In the genomic region with DNA sequence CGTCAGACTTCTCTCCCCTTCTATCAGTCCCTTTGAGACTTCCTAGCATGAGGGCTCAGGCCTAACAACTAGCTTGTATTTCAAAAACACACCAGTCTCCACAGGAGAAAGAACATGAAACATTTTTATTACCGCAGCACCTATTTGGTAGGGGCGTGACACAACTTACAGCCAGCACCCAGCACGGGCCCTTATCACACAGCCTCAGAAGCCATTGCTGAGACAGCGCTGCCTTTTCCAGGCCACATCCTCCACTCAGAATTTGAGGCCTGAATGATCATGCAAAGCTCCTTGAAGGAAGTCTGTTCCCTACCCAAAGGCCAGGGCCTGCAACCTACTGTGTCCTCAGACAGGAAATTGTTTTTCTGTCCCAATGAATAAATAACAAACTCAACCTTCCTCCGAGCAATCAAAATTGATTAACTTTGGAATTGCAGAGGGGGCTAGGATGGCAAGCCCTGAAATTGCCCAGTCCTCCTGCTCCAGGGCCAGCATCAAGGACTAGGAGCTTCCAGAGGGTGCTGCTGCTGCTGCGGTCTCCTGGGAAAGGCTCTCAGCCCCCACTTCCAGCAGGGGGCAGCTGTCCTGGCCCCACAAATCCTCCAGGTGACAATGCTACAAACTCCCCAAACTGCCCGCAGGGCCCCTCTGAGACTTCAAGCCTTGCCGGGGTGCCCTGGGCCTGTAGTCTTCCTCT, we compare ENCODE assay signal across 13 cellular contexts.
DNase-seq lines count a peak whose midpoint lies in the region; ATAC-seq, FAIRE-seq and TF ChIP-seq lines count a peak whose summit lies in the region.
"Had no signal": no experiment of that assay in that cellular context is flagged by ENCODE, and none has a peak within 500 bp of the region (broad histone marks: within the 10 kb centered on the region; RNA-seq: fewer than 3 reads in every experiment).

No MANE protein-coding gene starts in this region.

- H3K4me2 ChIP-seq in GM12878 (ENCODE audit: control insufficient read depth, insufficient read depth) (no peak overlapping the region), HepG2 (ENCODE audit: low read depth, low read length) (no peak overlapping the region)

- H2AFZ ChIP-seq in GM12878 (ENCODE audit: control insufficient read depth, low read depth, low read length) (no peak overlapping the region), HepG2 (ENCODE audit: low read length) (no peak overlapping the region)

- CTCF ChIA-PET in GM12878 (lab: Yijun Ruan, JAX) (interaction anchor here (1.4 kb wide), 1 partner anchor 11 kb away, joined by 3 read pairs; no protein-coding TSS in a partner anchor), HepG2 (lab: Yijun Ruan, JAX; ENCODE audit: low intra/inter-chr PET ratio, low total read pairs) (interaction anchor here (1.4 kb wide), 1 partner anchor 195 kb away, joined by 8 read pairs; no protein-coding TSS in a partner anchor)

- no peak overlapping the region for H3K27ac Mint-ChIP-seq in nephron progenitor cell

- H3K4me3 Mint-ChIP-seq in nephron progenitor cell, result no peak overlapping the region

- FAIRE-seq in GM12878 (lab: Jason Lieb, UNC) (no peak), HepG2 (lab: Jason Lieb, UNC) (no peak)
- FAIRE-seq: small intestine had no signal

- H3K27me3 Mint-ChIP-seq in nephron progenitor cell (ENCODE audit: low read depth, poor library complexity), result peaks cover 18% of the 10 kb centered on the region

- H3K36me3 Mint-ChIP-seq in nephron progenitor cell (ENCODE audit: low read depth), result peaks cover 6% of the 10 kb centered on the region

- no TSS peak for BruUV-seq in GM12878 (replicated peaks; lab: Mats Ljungman, UMichigan)
- BruUV-seq in HepG2 (replicated peaks; lab: Mats Ljungman, UMichigan), result no TSS peak

- no peaks in the 10 kb centered on the region for H3K79me2 ChIP-seq in GM12878 (ENCODE audit: control insufficient read depth, insufficient read depth, low read length)
- no peaks in the 10 kb centered on the region for H3K79me2 ChIP-seq in HepG2 (ENCODE audit: insufficient read depth, low read length)

- intact Hi-C loops in GM12878 (cut with micrococcal nuclease; ENCODE audit: unreplicated experiment), result no loop called here
- intact Hi-C loops in HepG2 (cut with micrococcal nuclease; ENCODE audit: unreplicated experiment), result loop anchor here (10.0 kb wide), 1 partner anchor 58 kb away; no protein-coding TSS in a partner anchor

- H3K9me3 Mint-ChIP-seq in nephron progenitor cell, result peaks cover 23% of the 10 kb centered on the region

- RAD21 ChIA-PET in GM12878 (lab: Charles Lee; ENCODE audit: unreplicated experiment), result no interaction called here

- H3K4me1 ChIP-seq in GM12878 (ENCODE audit: control insufficient read depth, insufficient read depth, low read length) (no peaks in the 10 kb centered on the region), HepG2 (ENCODE audit: insufficient read depth, low read length) (no peaks in the 10 kb centered on the region)

- DNase-seq in CD1c-positive myeloid dendritic cell (ENCODE audit: extremely low spot score), result peak; percentile 7
- peak; percentile 62 for DNase-seq in H7
- no peak for DNase-seq in GM12878 (ENCODE audit: low read depth, low spot score)
- peak; percentile 9 for DNase-seq in HepG2 (ENCODE audit: low spot score)
- DNase-seq in nephron progenitor cell, result no peak
- no peak for DNase-seq in DMS153 (lab: John Stamatoyannopoulos, UW)
- DNase-seq: DMS79 treated with DMSO at 0.1 percent for 48 hours, foreskin melanocyte, NCI-H446 treated with DMSO at 0.1 percent for 48 hours, small intestine had no signal

- no peak overlapping the region for H3K27ac ChIP-seq in GM12878 (ENCODE audit: control insufficient read depth, insufficient read depth)
- H3K27ac ChIP-seq in HepG2 (ENCODE audit: extremely low read length, insufficient read depth, low read length), result no peak overlapping the region
- H3K27ac ChIP-seq: cardiac muscle cell had no signal

- TF ChIP-seq RAD21 in GM12878 (IDR thresholded peaks at IDR 0.05; ENCODE audit: insufficient read depth, low read depth, low read length), result peak; percentile 40; the same call in 1 of the 2 replicates
- peak; percentile 60 for TF ChIP-seq RAD21 in HepG2 (CRISPR knock-in tag; IDR thresholded peaks at IDR 0.05)

- TF ChIP-seq POLR2A in GM12878 (IDR thresholded peaks at IDR 0.05; ENCODE audit: low read depth, low read length) (no peak), HepG2 (IDR thresholded peaks at IDR 0.05; ENCODE audit: insufficient read depth in 1 of 2, low read depth in 2 of 2, low read length in 2 of 2) (no peak)

- SMC1A ChIA-PET in GM12878 (lab: Charles Lee; ENCODE audit: uncharacterized antibody, unreplicated experiment), result interaction anchor here (1.1 kb wide), 1 partner anchor 10 kb away, joined by 3 read pairs; no protein-coding TSS in a partner anchor

- no peaks in the 10 kb centered on the region for H3K27me3 ChIP-seq in H7 (ENCODE audit: control insufficient read depth, insufficient read depth, low read length)
- H3K27me3 ChIP-seq in GM12878 (replicated peaks in 1 of 2; ENCODE audit: control insufficient read depth in 2 of 2, insufficient read depth in 2 of 2, low read length in 1 of 2), result no peaks in the 10 kb centered on the region
- 0 out of 5 replicates have a peak, but pooled peaks cover 0 to 3% of the 10 kb centered on the region in 2 experiments for H3K27me3 ChIP-seq in HepG2 (ENCODE audit: control insufficient read depth in 1 of 2, insufficient read depth in 2 of 2, low read length in 2 of 2)

- no peaks in the 10 kb centered on the region for H3K4me1 Mint-ChIP-seq in nephron progenitor cell

- peak; percentile 20 to 26 (median 26); a peak in 5 of 6 replicates for TF ChIP-seq CTCF in GM12878 (IDR thresholded peaks at IDR 0.05 in 2 of 3, conservative IDR thresholded peaks at IDR 0.05 in 1 of 3; ENCODE audit: control insufficient read depth in 2 of 3, extremely low read depth in 1 of 3, insufficient read depth in 1 of 3, low read depth in 3 of 3, low read length in 3 of 3)
- TF ChIP-seq CTCF in HepG2 (CRISPR knock-in tag; IDR thresholded peaks at IDR 0.05), result peak; percentile 67
- no peak for TF ChIP-seq CTCF in nephron progenitor cell (IDR thresholded peaks at IDR 0.05)

- H3K9ac ChIP-seq in GM12878 (ENCODE audit: control insufficient read depth, insufficient read depth, low read length) (no peak overlapping the region), HepG2 (ENCODE audit: insufficient read depth, low read depth, low read length) (no peak overlapping the region)

- 76% methylated on average over 9 of the region's 9 CpGs for WGBS in GM12878 (ENCODE audit: insufficient coverage, insufficient replicate concordance, low lambda C conversion rate, missing lambda C conversion rate)
- WGBS in HepG2 (ENCODE audit: low lambda C conversion rate), result 61% methylated on average over 8 of the region's 9 CpGs

- H4K20me1 ChIP-seq in GM12878 (ENCODE audit: control insufficient read depth, insufficient read depth) (no peaks in the 10 kb centered on the region), HepG2 (ENCODE audit: insufficient read depth, low read length) (no peaks in the 10 kb centered on the region)

- H3K9me3 ChIP-seq in GM12878 (replicated peaks; ENCODE audit: control insufficient read depth, insufficient read depth, low read length) (peaks cover 2% of the 10 kb centered on the region), HepG2 (ENCODE audit: low read length) (no peaks in the 10 kb centered on the region)

- TF ChIP-seq EP300 in GM12878 (IDR thresholded peaks at IDR 0.05; ENCODE audit: borderline replicate concordance in 1 of 2, control insufficient read depth in 1 of 2, low read depth in 2 of 2, low read length in 2 of 2) (no peak), HepG2 (IDR thresholded peaks at IDR 0.05; ENCODE audit: low read depth in 2 of 2, low read length in 2 of 2) (no peak), HepG2 (CRISPR knock-in tag; IDR thresholded peaks at IDR 0.05; ENCODE audit: borderline replicate concordance) (no peak)

- in situ Hi-C loops in GM12878 (cut with MboI), result no loop called here
- in situ Hi-C loops in HepG2 (cut with HindIII; ENCODE audit: extremely low pct_ligation_motif_present, low pct_unique_long_range_greater_than_20kb), result loop anchor here (10.0 kb wide), 1 partner anchor 342 kb away; no protein-coding TSS in a partner anchor

- H3K4me3 ChIP-seq in H7 (ENCODE audit: insufficient read depth, low read depth, low read length) (no peak overlapping the region), GM12878 (no peak overlapping the region), HepG2 (replicated peaks in 1 of 3; ENCODE audit: insufficient read depth in 1 of 3, low read depth in 2 of 3, low read length in 3 of 3) (no peak overlapping the region)
- H3K4me3 ChIP-seq: cardiac muscle cell had no signal

- POLR2A ChIA-PET in GM12878 (lab: Charles Lee) (interaction anchor here (1.2 kb wide), 1 partner anchor 9 kb away, joined by 3 read pairs; no protein-coding TSS in a partner anchor), HepG2 (lab: Yijun Ruan, JAX) (no interaction called here)

- no peaks in the 10 kb centered on the region for H3K36me3 ChIP-seq in H7 (replicated peaks; ENCODE audit: control insufficient read depth, insufficient read depth, low read length)
- no peaks in the 10 kb centered on the region for H3K36me3 ChIP-seq in GM12878 (ENCODE audit: control insufficient read depth in 2 of 2, insufficient read depth in 2 of 2, low read length in 1 of 2)
- H3K36me3 ChIP-seq in HepG2 (replicated peaks in 1 of 2; ENCODE audit: control insufficient read depth in 1 of 2, insufficient read depth in 2 of 2, low read length in 2 of 2), result no peaks in the 10 kb centered on the region
- H3K36me3 ChIP-seq: cardiac muscle cell had no signal

- ATAC-seq in GM12878, result peak; percentile 22; the same call in 1 of the 3 replicates
- peak; percentile 87 for ATAC-seq in HepG2
- ATAC-seq in HG02938 (IDR thresholded peaks at IDR 0.05; ENCODE audit: unreplicated experiment), result no peak
- no peak for ATAC-seq in GM18909 (IDR thresholded peaks at IDR 0.05; ENCODE audit: poor library complexity, unreplicated experiment)

TF ChIP-seq in GM12878, 131 proteins besides CTCF, POLR2A, EP300 and RAD21 (continues in another document):
- TF ChIP-seq SMC3 (IDR thresholded peaks at IDR 0.05; ENCODE audit: borderline replicate concordance, low read length) (peak; percentile 32; the same call in 1 of the 2 replicates), CBFB (IDR thresholded peaks at IDR 0.05; ENCODE audit: low read depth) (no peak), GABPA (IDR thresholded peaks at IDR 0.05; ENCODE audit: low read depth) (no peak)

TF ChIP-seq in HepG2, 621 proteins besides CTCF, POLR2A, EP300 and RAD21 (continues in another document):
- TF ChIP-seq ELF4 (CRISPR knock-in tag; IDR thresholded peaks at IDR 0.05; ENCODE audit: borderline replicate concordance) (no peak), ZNF224 (CRISPR knock-in tag; IDR thresholded peaks at IDR 0.05) (no peak), XRCC5 (optimal IDR thresholded peaks at IDR 0.05; ENCODE audit: low read length) (no peak), IRX3 (CRISPR knock-in tag; IDR thresholded peaks at IDR 0.05; ENCODE audit: borderline replicate concordance, low read depth) (no peak), ZNF572 (CRISPR knock-in tag; IDR thresholded peaks at IDR 0.05) (no peak), STAG1 (CRISPR knock-in tag; IDR thresholded peaks at IDR 0.05) (peak; percentile 74), ATRX (CRISPR knock-in tag; IDR thresholded peaks at IDR 0.05; ENCODE audit: borderline replicate concordance) (no peak), NR3C1 (CRISPR knock-in tag; IDR thresholded peaks at IDR 0.05) (no peak), AHR (CRISPR knock-in tag; IDR thresholded peaks at IDR 0.05) (no peak), SMC3 (IDR thresholded peaks at IDR 0.05; ENCODE audit: low read length) (peak; percentile 50)

Comparison
In these comparisons a context has a peak if more than half of its experiments do, and no peak if none do; other contexts are left out.
1. DNase-seq: peak in CD1c-positive myeloid dendritic cell (single experiment), H7 (single experiment) and HepG2 (single experiment); none in GM12878 (single experiment), nephron progenitor cell (single experiment) and DMS153 (single experiment).
2. ATAC-seq: peak in GM12878 (single experiment) and HepG2 (single experiment); none in HG02938 (single experiment) and GM18909 (single experiment).